Comparison of ENCODE assay signal across 13 cellular contexts in the genomic region with DNA sequence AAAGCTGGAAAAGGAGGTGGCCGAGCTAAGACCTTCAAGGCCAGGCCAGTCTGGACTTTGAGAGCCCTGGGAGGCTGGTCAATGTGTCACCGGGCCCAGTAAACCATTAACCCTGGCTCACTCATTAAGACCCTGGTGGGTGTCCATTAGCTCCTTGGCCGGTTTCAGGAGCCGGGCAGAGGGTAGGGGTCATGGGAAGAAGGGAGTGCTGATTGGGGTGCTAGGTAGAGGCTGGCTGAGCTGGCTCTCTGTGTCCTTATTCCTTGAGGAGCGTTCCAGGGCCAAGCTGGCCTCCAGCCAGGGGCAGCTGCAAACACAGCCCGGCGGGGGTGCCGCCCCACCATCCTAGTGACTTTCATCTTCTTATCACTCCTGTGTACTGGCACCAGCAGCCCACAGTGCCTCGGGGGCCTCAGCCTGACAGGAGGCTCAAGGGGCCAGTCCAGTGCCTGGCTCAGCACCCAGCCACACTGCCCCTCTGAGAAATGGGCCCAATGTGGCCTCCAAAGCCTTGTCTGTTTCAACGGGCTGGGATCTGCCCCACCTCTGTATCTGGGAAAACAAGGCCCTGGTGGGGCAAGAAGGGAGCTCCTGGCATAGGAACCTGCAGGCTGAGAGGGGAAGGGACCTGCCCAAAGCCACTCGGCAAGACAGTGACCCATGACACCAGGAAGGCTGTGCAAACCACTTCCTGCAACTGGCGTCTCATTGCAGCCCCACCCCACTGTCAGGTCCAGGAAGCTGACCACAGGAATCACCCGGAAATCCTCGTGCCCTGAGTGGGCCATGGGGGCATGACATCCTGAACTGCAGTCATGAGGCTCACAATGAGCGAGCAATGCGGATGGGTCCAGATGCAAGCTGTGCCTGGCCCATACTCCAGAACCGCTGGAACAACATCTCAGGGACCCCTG. TPM values are rescaled to one million over a fixed set of nuclear protein-coding genes. Genes with fewer than 3 reads are reported as not detected.
DNase-seq lines count a peak whose midpoint lies in the region; ATAC-seq and TF ChIP-seq lines count a peak whose summit lies in the region.
"Had no signal": no experiment of that assay in that cellular context is flagged by ENCODE, and none has a peak within 500 bp of the region (broad histone marks: within the 10 kb centered on the region; RNA-seq: fewer than 3 reads in every experiment).

No MANE protein-coding gene starts in this region.

- H3K4me1 ChIP-seq in HEK293 (ENCODE audit: control insufficient read depth, insufficient read depth, low read length) (no peaks in the 10 kb centered on the region), lung (ENCODE audit: control insufficient read depth in 2 of 2, insufficient read depth in 2 of 2, low read length in 2 of 2) (peaks cover 0 to 5% of the 10 kb centered on the region in 2 donors)

- no peak overlapping the region for H3K27ac Mint-ChIP-seq in chondrocyte (ENCODE audit: unreplicated experiment)
- H3K27ac Mint-ChIP-seq: B cell, memory B cell had no signal

- no peaks in the 10 kb centered on the region for H3K9me3 Mint-ChIP-seq in chondrocyte (ENCODE audit: low read depth)
- H3K9me3 Mint-ChIP-seq: memory B cell had no signal

- no peak overlapping the region for H3K4me3 Mint-ChIP-seq in chondrocyte (ENCODE audit: unreplicated experiment)
- H3K4me3 Mint-ChIP-seq: B cell, memory B cell had no signal

- TF ChIP-seq CTCF in HEK293 (tag by site-specific recombination; IDR thresholded peaks at IDR 0.05) (no peak), chondrocyte (IDR thresholded peaks at IDR 0.05) (no peak), lung (IDR thresholded peaks at IDR 0.05; ENCODE audit: control extremely low read depth, extremely low read depth) (no peak)

- H3K36me3 ChIP-seq in HEK293 (ENCODE audit: control insufficient read depth in 2 of 2, insufficient read depth in 1 of 2, low read length in 2 of 2) (peaks cover 0 to 36% of the 10 kb centered on the region in 2 experiments; a peak in 2 of 3 replicates), lung (ENCODE audit: control insufficient read depth in 2 of 2, insufficient read depth in 2 of 2, low read length in 2 of 2) (peaks cover 0 to 1% of the 10 kb centered on the region in 2 donors)

- H3K9me3 ChIP-seq in HEK293 (ENCODE audit: control insufficient read depth, insufficient read depth, low read depth, low read length): no peaks in the 10 kb centered on the region
- H3K9me3 ChIP-seq in lung (ENCODE audit: control insufficient read depth in 2 of 2, insufficient read depth in 1 of 2, low read length in 1 of 2): no peaks in the 10 kb centered on the region

- no peak for ATAC-seq in lung (ENCODE audit: insufficient read depth, low FRiP score)
- ATAC-seq in HG03354 (IDR thresholded peaks at IDR 0.05; ENCODE audit: poor library complexity, severe bottlenecking, unreplicated experiment): no peak

- CTCF ChIA-PET in HEK293 (lab: Yijun Ruan, JAX): interaction anchor here (0.7 kb wide), 1 partner anchor 83 kb away, joined by 3 read pairs; no protein-coding TSS in a partner anchor

- H3K36me3 Mint-ChIP-seq in chondrocyte (ENCODE audit: low read depth): peaks cover 3% of the 10 kb centered on the region

- no peak overlapping the region for H3K27ac ChIP-seq in HEK293 (ENCODE audit: extremely low read depth, low read depth, low read length)
- H3K27ac ChIP-seq in lung (ENCODE audit: low read depth in 1 of 2, low read length in 1 of 2): peak overlapping the region in 1 of 2 donors; percentile 9

- H3K4me3 ChIP-seq in HEK293 (ENCODE audit: low read depth, low read length): no peak overlapping the region
- no peak overlapping the region for H3K4me3 ChIP-seq in lung

- H3K4me1 Mint-ChIP-seq in chondrocyte (ENCODE audit: low read depth): no peaks in the 10 kb centered on the region

- no peaks in the 10 kb centered on the region for H3K27me3 Mint-ChIP-seq in chondrocyte (ENCODE audit: low read depth)
- H3K27me3 Mint-ChIP-seq: B cell, memory B cell had no signal

- POLR2A ChIA-PET in HEK293 (lab: Yijun Ruan, JAX): no interaction called here

- 54 to 60% methylated on average over 17 of the region's 17 CpGs for WGBS in lung, 2 donors

- H3K27me3 ChIP-seq in lung (ENCODE audit: control insufficient read depth, insufficient read depth): no peaks in the 10 kb centered on the region

- in situ Hi-C loops in ACHN (cut with HindIII; ENCODE audit: low pct_ligation_motif_present, low pct_unique_long_range_greater_than_20kb, low sequenced_read_pairs): no loop called here

- DNase-seq in ACHN (peak; percentile 54), chondrocyte (ENCODE audit: low spot score) (peak; percentile 58), lung (ENCODE audit: low spot score) (peak; percentile 42), NCI-H2171 treated with DMSO at 0.1 percent for 48 hours (lab: John Stamatoyannopoulos, UW) (no peak), NCI-H82 treated with DMSO at 0.1 percent for 48 hours (lab: John Stamatoyannopoulos, UW; ENCODE audit: unreplicated experiment) (no peak), NCI-H748 treated with DMSO at 0.1 percent for 48 hours (lab: John Stamatoyannopoulos, UW) (no peak)
- DNase-seq: central memory CD4-positive, alpha-beta T cell; foreskin melanocyte; NCI-H1436 had no signal

TF ChIP-seq in HEK293, 187 proteins besides CTCF, POLR2A, EP300 and RAD21 (continues in another document):
- TF ChIP-seq, protein P1, sequence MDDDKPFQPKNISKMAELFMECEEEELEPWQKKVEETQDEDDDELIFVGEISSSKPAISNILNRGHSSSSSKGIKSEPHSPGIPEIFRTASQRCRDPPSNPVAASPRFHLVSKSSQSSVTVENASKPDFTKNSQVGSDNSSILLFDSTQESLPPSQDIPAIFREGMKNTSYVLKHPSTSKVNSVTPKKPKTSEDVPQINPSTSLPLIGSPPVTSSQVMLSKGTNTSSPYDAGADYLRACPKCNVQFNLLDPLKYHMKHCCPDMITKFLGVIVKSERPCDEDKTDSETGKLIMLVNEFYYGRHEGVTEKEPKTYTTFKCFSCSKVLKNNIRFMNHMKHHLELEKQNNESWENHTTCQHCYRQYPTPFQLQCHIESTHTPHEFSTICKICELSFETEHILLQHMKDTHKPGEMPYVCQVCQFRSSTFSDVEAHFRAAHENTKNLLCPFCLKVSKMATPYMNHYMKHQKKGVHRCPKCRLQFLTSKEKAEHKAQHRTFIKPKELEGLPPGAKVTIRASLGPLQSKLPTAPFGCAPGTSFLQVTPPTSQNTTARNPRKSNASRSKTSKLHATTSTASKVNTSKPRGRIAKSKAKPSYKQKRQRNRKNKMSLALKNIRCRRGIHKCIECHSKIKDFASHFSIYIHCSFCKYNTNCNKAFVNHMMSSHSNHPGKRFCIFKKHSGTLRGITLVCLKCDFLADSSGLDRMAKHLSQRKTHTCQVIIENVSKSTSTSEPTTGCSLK (tag by site-specific recombination; IDR thresholded peaks at IDR 0.05): no peak
- 0 out of 2 replicates have a peak, but pooled peaks have one; percentile 22 for TF ChIP-seq ZNF423 (tag by site-specific recombination; IDR thresholded peaks at IDR 0.05)
- TF ChIP-seq ZBTB8A (tag by site-specific recombination; IDR thresholded peaks at IDR 0.05): peak; percentile 87
- 0 out of 2 replicates have a peak, but pooled peaks have one; percentile 13 for TF ChIP-seq GLIS1 (tag by site-specific recombination; IDR thresholded peaks at IDR 0.05)
- TF ChIP-seq PRDM10 (tag by site-specific recombination; IDR thresholded peaks at IDR 0.05): 0 out of 2 replicates have a peak, but pooled peaks have one; percentile 21
- TF ChIP-seq ZNF211 (tag by site-specific recombination; IDR thresholded peaks at IDR 0.05; ENCODE audit: low read depth): no peak
- TF ChIP-seq, protein P2, sequence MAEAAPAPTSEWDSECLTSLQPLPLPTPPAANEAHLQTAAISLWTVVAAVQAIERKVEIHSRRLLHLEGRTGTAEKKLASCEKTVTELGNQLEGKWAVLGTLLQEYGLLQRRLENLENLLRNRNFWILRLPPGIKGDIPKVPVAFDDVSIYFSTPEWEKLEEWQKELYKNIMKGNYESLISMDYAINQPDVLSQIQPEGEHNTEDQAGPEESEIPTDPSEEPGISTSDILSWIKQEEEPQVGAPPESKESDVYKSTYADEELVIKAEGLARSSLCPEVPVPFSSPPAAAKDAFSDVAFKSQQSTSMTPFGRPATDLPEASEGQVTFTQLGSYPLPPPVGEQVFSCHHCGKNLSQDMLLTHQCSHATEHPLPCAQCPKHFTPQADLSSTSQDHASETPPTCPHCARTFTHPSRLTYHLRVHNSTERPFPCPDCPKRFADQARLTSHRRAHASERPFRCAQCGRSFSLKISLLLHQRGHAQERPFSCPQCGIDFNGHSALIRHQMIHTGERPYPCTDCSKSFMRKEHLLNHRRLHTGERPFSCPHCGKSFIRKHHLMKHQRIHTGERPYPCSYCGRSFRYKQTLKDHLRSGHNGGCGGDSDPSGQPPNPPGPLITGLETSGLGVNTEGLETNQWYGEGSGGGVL (tag by site-specific recombination; IDR thresholded peaks at IDR 0.05): no peak
- TF ChIP-seq GLIS2 (tag by site-specific recombination; IDR thresholded peaks at IDR 0.05): peak; percentile 31; the same call in 1 of the 2 replicates

RNA-seq across cellular contexts. Expression of gene RGL4, which starts 15.1 kb away (rescaled TPM):
- total RNA-seq in chondrocyte (not detected in 3 replicates), lung (1 to 10 TPM; 1.3 to 3.1 TPM)
- 10 to 100 TPM in 1 of 2 donors, 1 to 10 TPM in 1; 2.1 to 37.0 TPM for polyA plus RNA-seq in lung

RNA-seq across cellular contexts. Expression of gene DRICH1, which starts 43.6 kb away (rescaled TPM):
- not detected in 3 replicates for total RNA-seq in chondrocyte
- under 1 TPM; 0.82 to 0.86 TPM for total RNA-seq in lung
- polyA plus RNA-seq in lung: under 1 TPM; 0.15 to 0.47 TPM

Comparison
In these comparisons a context has a peak if more than half of its experiments do, and no peak if none do; other contexts are left out.
1. DNase-seq: peak in ACHN (single experiment), chondrocyte (single experiment) and lung (single experiment); none in NCI-H2171 treated with DMSO at 0.1 percent for 48 hours (single experiment), NCI-H82 treated with DMSO at 0.1 percent for 48 hours (single experiment) and NCI-H748 treated with DMSO at 0.1 percent for 48 hours (single experiment).